ENCODE assay signal across 15 cellular contexts in genomic region chr4:8225704-8226443, GRCh38. TPM values are rescaled to one million over a fixed set of nuclear protein-coding genes. Genes with fewer than 3 reads are reported as not detected.
A peak's percentile ranks its signal among the peaks of the same experiment; 100 is the strongest.
DNase-seq lines count a peak whose midpoint lies in the region; ATAC-seq and TF ChIP-seq lines count a peak whose summit lies in the region.
"Had no signal": no experiment of that assay in that cellular context is flagged by ENCODE, and none has a peak within 500 bp of the region (broad histone marks: within the 10 kb centered on the region; RNA-seq: fewer than 3 reads in every experiment).

No MANE protein-coding gene starts in this region.

- CTCF ChIA-PET in RWPE1 (lab: Yijun Ruan, JAX), result no interaction called here

- intact Hi-C loops in sciatic nerve (cut with DNase I), result no loop called here

- peak overlapping the region; percentile 82 for H3K27ac ChIP-seq in RWPE1
- H3K27ac ChIP-seq: breast epithelium, gastrocnemius medialis had no signal

- TF ChIP-seq EP300 in Ishikawa (IDR thresholded peaks at IDR 0.05; ENCODE audit: borderline replicate concordance), result no peak

- DNase-seq in COLO668 (lab: John Stamatoyannopoulos, UW; ENCODE audit: unreplicated experiment) (peak; percentile 19), RWPE1 (ENCODE audit: low spot score) (no peak), left kidney (ENCODE audit: low read depth, low spot score) (peak; percentile 84), hypothalamus (lab: John Stamatoyannopoulos, UW) (no peak), sciatic nerve (ENCODE audit: low spot score) (no peak), A172 (ENCODE audit: low spot score) (no peak)
- DNase-seq: DMS79 treated with DMSO at 0.1 percent for 48 hours, gastrocnemius medialis, NCI-H2171 treated with DMSO at 0.1 percent for 48 hours had no signal

- no peak for TF ChIP-seq RAD21 in Ishikawa (IDR thresholded peaks at IDR 0.05; ENCODE audit: low read depth)

- ATAC-seq in GM18867 (IDR thresholded peaks at IDR 0.05; ENCODE audit: unreplicated experiment) (no peak), sciatic nerve (no peak)
- ATAC-seq: activated CD8-positive, alpha-beta T cell treated with anti-CD3 and anti-CD28 coated beads for 36 hours; gastrocnemius medialis; GM12878 had no signal

- no peak for TF ChIP-seq CTCF in RWPE1 (conservative IDR thresholded peaks at IDR 0.05; ENCODE audit: low read depth)

- POLR2A ChIA-PET in RWPE1 (lab: Yijun Ruan, JAX; ENCODE audit: low non-redundant PET), result no interaction called here

TF ChIP-seq in Ishikawa, 13 proteins besides CTCF, POLR2A, EP300 and RAD21:
- TF ChIP-seq YY1 (IDR thresholded peaks at IDR 0.05; ENCODE audit: low read depth) (no peak), EGR1 (IDR thresholded peaks at IDR 0.05) (peak; percentile 37)
TF ChIP-seq in Ishikawa: peak in this region for 1.

RNA-seq across cellular contexts. Expression of gene SH3TC1, which starts 26.8 kb away (rescaled TPM):
- 52.2 TPM for total RNA-seq in sciatic nerve
- 7.2 and 10.0 TPM in 2 replicates for total RNA-seq in A172 (2014; rRNA removed; shearing (Covaris generic))

RNA-seq across cellular contexts. Expression of gene HTRA3, which starts 43.7 kb away (rescaled TPM):
- total RNA-seq in sciatic nerve, result 23.7 TPM
- total RNA-seq in A172 (2014; rRNA removed; shearing (Covaris generic)), result not detected in 2 replicates
- total RNA-seq: B cell had no signal

Comparison
In these comparisons a context has a peak if more than half of its experiments do, and no peak if none do; other contexts are left out.
1. DNase-seq: peak in COLO668 (single experiment) and left kidney (single experiment); none in RWPE1 (single experiment), hypothalamus (0 of 51), sciatic nerve (single experiment) and A172 (single experiment).
2. RNA of gene HTRA3, which starts 43.7 kb away (total RNA-seq): 23.7 TPM in sciatic nerve (single experiment); not detected in A172; every median in the first group is over 10 times any median in the second.